Comparison of ENCODE assay signal across 22 cellular contexts in the genomic region with DNA sequence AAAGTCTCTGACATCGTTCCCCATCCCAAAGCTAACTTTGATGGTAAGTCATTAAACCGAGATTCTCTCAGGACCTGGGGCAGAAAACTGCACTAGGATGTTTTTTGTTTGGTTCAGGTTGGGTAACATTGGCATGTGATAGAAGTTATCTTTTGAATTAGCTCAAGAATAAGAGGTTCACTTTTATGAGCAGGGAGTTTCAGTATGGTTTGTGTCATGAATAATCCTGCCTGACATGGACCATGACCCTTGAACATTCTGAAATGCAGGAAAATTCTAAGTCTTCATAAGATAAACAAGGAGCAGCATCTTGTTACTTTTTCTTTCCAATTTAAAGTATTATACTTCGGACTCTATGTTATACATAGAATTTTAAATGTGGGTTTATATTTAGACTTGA.
"Had no signal": no experiment of that assay in that cellular context is flagged by ENCODE, and none has a peak within 500 bp of the region (broad histone marks: within the 10 kb centered on the region; RNA-seq: fewer than 3 reads in every experiment).

No MANE protein-coding gene starts in this region.

- DNase-seq: KBM-7, MV-4-11, NCI-H1048, NCI-H1105, NCI-H1417, NCI-H187, NCI-H2029, NCI-H2081 treated with DMSO at 0.1 percent for 48 hours, NCI-H2171, NCI-H226, NCI-H446, NCI-H510A, NCI-H524 treated with DMSO at 0.1 percent for 48 hours, NCI-H69, NCI-H774, PC-3, SHP77, SJCRH30 had no signal

- H3K27me3 ChIP-seq: SJCRH30 had no signal

- ATAC-seq: Panc1, PC-3, SK-N-SH treated with all-trans-retinoic acid at 6 μM for 48 hours had no signal

- H3K36me3 ChIP-seq: SJCRH30 had no signal

- H3K4me3 ChIP-seq: SJCRH30 had no signal

- H3K4me1 ChIP-seq: SJCRH30 had no signal

- H3K9me3 ChIP-seq: SJCRH30 had no signal

- H3K27ac ChIP-seq: HL-60, RWPE1, SJCRH30 had no signal
